Comparison of ENCODE assay signal across 8 cellular contexts in genomic region chr2:221554769-221555510, GRCh38. TPM values are rescaled to one million over a fixed set of nuclear protein-coding genes. Genes with fewer than 3 reads are reported as not detected.
A peak's percentile ranks its signal among the peaks of the same experiment; 100 is the strongest.
DNase-seq lines count a peak whose midpoint lies in the region; ATAC-seq and TF ChIP-seq lines count a peak whose summit lies in the region.

No MANE protein-coding gene starts in this region.

- intact Hi-C loops in spleen (cut with DNase I; ENCODE audit: low total_unique reads), result no loop called here

- no peaks in the 10 kb centered on the region for H3K9me3 Mint-ChIP-seq in activated T-cell treated with anti-CD3 and anti-CD28 coated beads, Interleukin-2, amount 50 U/mL, for 24 hours
- H3K9me3 Mint-ChIP-seq in nephron progenitor cell (no peaks in the 10 kb centered on the region), type B pancreatic cell (no peaks in the 10 kb centered on the region)

- H3K27ac ChIP-seq in spleen (peak overlapping the region in 1 of 8 donors; percentile 15), WERI-Rb-1 (no peak overlapping the region)

- no peaks in the 10 kb centered on the region for H3K36me3 Mint-ChIP-seq in activated T-cell treated with anti-CD3 and anti-CD28 coated beads, Interleukin-2, amount 50 U/mL, for 24 hours (ENCODE audit: low read depth)
- peaks cover 42% of the 10 kb centered on the region for H3K36me3 Mint-ChIP-seq in nephron progenitor cell (ENCODE audit: low read depth)
- peaks cover 33% of the 10 kb centered on the region for H3K36me3 Mint-ChIP-seq in type B pancreatic cell

- 37 to 53% (median 46%) methylated on average over 4 of the region's 4 CpGs for WGBS in spleen, 5 donors

- no peaks in the 10 kb centered on the region for H3K27me3 ChIP-seq in NT2/D1 (ENCODE audit: insufficient read depth, insufficient read length)
- H3K27me3 ChIP-seq in spleen (replicated peaks in 1 of 7), result no peaks in the 10 kb centered on the region
- H3K27me3 ChIP-seq in WERI-Rb-1 (ENCODE audit: insufficient read depth, low read depth, severe bottlenecking), result no peaks in the 10 kb centered on the region

- H3K36me3 ChIP-seq in NT2/D1 (ENCODE audit: insufficient read depth, insufficient read length, low read length) (no peaks in the 10 kb centered on the region), spleen (no peaks in the 10 kb centered on the region), WERI-Rb-1 (no peaks in the 10 kb centered on the region)

- H3K9me3 ChIP-seq in NT2/D1 (ENCODE audit: insufficient read depth, low read length), result no peaks in the 10 kb centered on the region
- H3K9me3 ChIP-seq in spleen, result no peaks in the 10 kb centered on the region
- H3K9me3 ChIP-seq in WERI-Rb-1 (ENCODE audit: severe bottlenecking), result no peaks in the 10 kb centered on the region

- H3K9ac ChIP-seq in NT2/D1 (ENCODE audit: insufficient read length, low read depth), result no peak overlapping the region

- peak overlapping the region; percentile 64 for H3K27ac Mint-ChIP-seq in activated T-cell treated with anti-CD3 and anti-CD28 coated beads, Interleukin-2, amount 50 U/mL, for 24 hours
- H3K27ac Mint-ChIP-seq in nephron progenitor cell (peak overlapping the region; percentile 93), type B pancreatic cell (no peak overlapping the region)

- peak; percentile 97 for ATAC-seq in HG02623 (IDR thresholded peaks at IDR 0.05; ENCODE audit: unreplicated experiment)

- H3K4me3 ChIP-seq in NT2/D1 (ENCODE audit: insufficient read length, low read depth) (no peak overlapping the region), spleen (peak overlapping the region in 1 of 8 donors; percentile 14), WERI-Rb-1 (ENCODE audit: low read depth, low read length) (no peak overlapping the region)

- peaks cover 36% of the 10 kb centered on the region for H3K4me1 Mint-ChIP-seq in activated T-cell treated with anti-CD3 and anti-CD28 coated beads, Interleukin-2, amount 50 U/mL, for 24 hours (ENCODE audit: low read depth)
- peaks cover 89% of the 10 kb centered on the region for H3K4me1 Mint-ChIP-seq in nephron progenitor cell
- H3K4me1 Mint-ChIP-seq in type B pancreatic cell (ENCODE audit: unreplicated experiment), result peaks cover 61% of the 10 kb centered on the region

- no peak for TF ChIP-seq POLR2A in spleen (IDR thresholded peaks at IDR 0.05)

- no peaks in the 10 kb centered on the region for H3K27me3 Mint-ChIP-seq in activated T-cell treated with anti-CD3 and anti-CD28 coated beads, Interleukin-2, amount 50 U/mL, for 24 hours
- no peaks in the 10 kb centered on the region for H3K27me3 Mint-ChIP-seq in nephron progenitor cell (ENCODE audit: low read depth, poor library complexity)
- peaks cover 5% of the 10 kb centered on the region for H3K27me3 Mint-ChIP-seq in type B pancreatic cell

- no peak for DNase-seq in activated T-cell treated with anti-CD3 and anti-CD28 coated beads, Interleukin-2, amount 50 U/mL, for 24 hours
- no peak for DNase-seq in activated T-cell treated with anti-CD3 and anti-CD28 coated beads, Interleukin-2, amount 50 U/mL, for 48 hours
- DNase-seq in NT2/D1 (ENCODE audit: low read depth, low spot score), result peak; percentile 57
- DNase-seq in nephron progenitor cell, result peak; percentile 15
- no peak for DNase-seq in spleen
- DNase-seq in type B pancreatic cell (ENCODE audit: extremely low spot score, unreplicated experiment), result no peak
- no peak for DNase-seq in WERI-Rb-1

- TF ChIP-seq CTCF in nephron progenitor cell (IDR thresholded peaks at IDR 0.05) (no peak), spleen (IDR thresholded peaks at IDR 0.05 in 8 of 11, conservative IDR thresholded peaks at IDR 0.05 in 3 of 11) (no peak), type B pancreatic cell (conservative IDR thresholded peaks at IDR 0.05) (no peak), WERI-Rb-1 (IDR thresholded peaks at IDR 0.05; ENCODE audit: low read depth, low read length) (no peak)

- no peaks in the 10 kb centered on the region for H3K4me1 ChIP-seq in NT2/D1 (ENCODE audit: insufficient read depth, insufficient read length)
- peaks cover 0 to 30% (median 16%) of the 10 kb centered on the region in 6 donors for H3K4me1 ChIP-seq in spleen

- H3K4me3 Mint-ChIP-seq in activated T-cell treated with anti-CD3 and anti-CD28 coated beads, Interleukin-2, amount 50 U/mL, for 24 hours, result peak overlapping the region; percentile 40
- H3K4me3 Mint-ChIP-seq in nephron progenitor cell (peak overlapping the region; percentile 54), type B pancreatic cell (no peak overlapping the region)

RNA-seq across cellular contexts. Expression of gene EPHA4, which starts 17.2 kb away (rescaled TPM):
- total RNA-seq in spleen (10 to 100 TPM in 6 of 7 donors, 1 to 10 TPM in 1; 8.2 to 21.0 (median 17.5) TPM), type B pancreatic cell (ENCODE audit: low replicate concordance) (78.3 and 82.4 TPM in 2 replicates)
- 1 to 10 TPM in 2 of 3 donors, under 1 TPM in 1; 0.80 to 2.9 (median 1.4) TPM for polyA plus RNA-seq in spleen

Comparison
In these comparisons a context has a peak if more than half of its experiments do, and no peak if none do; other contexts are left out.
1. DNase-seq: peak in NT2/D1 (single experiment) and nephron progenitor cell (single experiment); none in activated T-cell treated with anti-CD3 and anti-CD28 coated beads, Interleukin-2, amount 50 U/mL, for 24 hours (single experiment), activated T-cell treated with anti-CD3 and anti-CD28 coated beads, Interleukin-2, amount 50 U/mL, for 48 hours (0 of 2), spleen (single experiment), type B pancreatic cell (single experiment) and WERI-Rb-1 (single experiment).